ENCODE assay signal across 24 cellular contexts in the genomic region with DNA sequence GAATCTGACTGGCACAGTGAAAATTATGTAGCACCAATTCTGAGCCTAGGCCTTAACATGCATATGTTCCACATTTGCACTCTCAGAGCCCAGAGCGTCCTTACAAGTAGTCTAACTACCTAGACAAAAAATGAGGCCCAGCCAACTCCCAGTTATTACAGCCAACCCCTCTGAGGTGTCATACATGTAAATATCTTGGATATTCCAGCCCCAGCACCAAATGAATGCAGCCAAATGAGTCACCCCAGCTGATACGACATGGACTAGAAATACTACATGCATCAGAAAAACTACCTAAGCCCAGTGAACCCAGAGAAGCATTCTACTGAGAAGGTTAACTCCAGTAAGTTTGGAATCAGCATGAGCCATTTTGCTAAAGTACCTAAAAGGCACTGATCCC.
DNase-seq lines count a peak whose midpoint lies in the region; ATAC-seq, FAIRE-seq and TF ChIP-seq lines count a peak whose summit lies in the region.
"Had no signal": no experiment of that assay in that cellular context is flagged by ENCODE, and none has a peak within 500 bp of the region (broad histone marks: within the 10 kb centered on the region; RNA-seq: fewer than 3 reads in every experiment).

No MANE protein-coding gene starts in this region.

- H3K27me3 ChIP-seq in breast epithelium: no peaks in the 10 kb centered on the region
- no peaks in the 10 kb centered on the region for H3K27me3 ChIP-seq in bronchial epithelial cell (ENCODE audit: control insufficient read depth, insufficient read depth, low read length)
- H3K27me3 ChIP-seq: BLaER1 had no signal

- H3K27me3 Mint-ChIP-seq in MCF 10A (ENCODE audit: insufficient read depth, unreplicated experiment): no peaks in the 10 kb centered on the region
- H3K27me3 Mint-ChIP-seq: B cell; CD4-positive, CD25-positive, alpha-beta regulatory T cell had no signal

- POLR2A ChIA-PET in MCF 10A (lab: Yijun Ruan, JAX): no interaction called here

- ATAC-seq in esophagus mucosa: peak; percentile 79
- ATAC-seq in GM18909 (IDR thresholded peaks at IDR 0.05; ENCODE audit: poor library complexity, unreplicated experiment): no peak
- ATAC-seq in GM19467 (IDR thresholded peaks at IDR 0.05; ENCODE audit: unreplicated experiment): no peak
- ATAC-seq: CD8-positive, alpha-beta T cell had no signal

- H3K4me3 Mint-ChIP-seq in MCF 10A (ENCODE audit: unreplicated experiment): no peak overlapping the region
- H3K4me3 Mint-ChIP-seq: B cell; CD4-positive, CD25-positive, alpha-beta regulatory T cell; CD8-positive, alpha-beta T cell; HFFc6 had no signal

- TF ChIP-seq CTCF in MCF 10A (IDR thresholded peaks at IDR 0.05; ENCODE audit: unreplicated experiment) (no peak), breast epithelium (IDR thresholded peaks at IDR 0.05) (no peak), bronchial epithelial cell (IDR thresholded peaks at IDR 0.05; ENCODE audit: insufficient read depth, low read length, severe bottlenecking) (no peak)

- intact Hi-C loops in MCF 10A (cut with micrococcal nuclease): no loop called here
- intact Hi-C loops in breast epithelium (cut with DNase I; ENCODE audit: low total_unique reads): no loop called here

- H3K27ac Mint-ChIP-seq in MCF 10A (ENCODE audit: low read depth, unreplicated experiment): no peak overlapping the region
- H3K27ac Mint-ChIP-seq: B cell; CD4-positive, CD25-positive, alpha-beta regulatory T cell; CD8-positive, alpha-beta T cell; HFFc6 had no signal

- DNase-seq in MCF 10A (ENCODE audit: unreplicated experiment): peak; percentile 7
- no peak for DNase-seq in breast epithelium (ENCODE audit: low spot score in 2 of 2)
- DNase-seq in bronchial epithelial cell (ENCODE audit: low read depth): peak; percentile 63
- peak; percentile 25 for DNase-seq in kidney tubule cell (ENCODE audit: low spot score)
- DNase-seq in NOMO-1 (lab: John Stamatoyannopoulos, UW; ENCODE audit: unreplicated experiment in 2 of 2): no peak
- DNase-seq: Caco-2; CD4-positive, CD25-positive, alpha-beta regulatory T cell; CD8-positive, alpha-beta T cell; DMS153; DND-41; GOT3; HFFc6 had no signal

- no TSS peak for BruUV-seq in MCF 10A (replicated peaks; lab: Mats Ljungman, UMichigan)

- no peaks in the 10 kb centered on the region for H3K36me3 Mint-ChIP-seq in MCF 10A (ENCODE audit: insufficient read depth, unreplicated experiment)
- H3K36me3 Mint-ChIP-seq: CD4-positive, CD25-positive, alpha-beta regulatory T cell; CD8-positive, alpha-beta T cell had no signal

- FAIRE-seq in bronchial epithelial cell (lab: Jason Lieb, UNC): no peak
- FAIRE-seq: A204.1, G401.6, GM12892, H54 had no signal

- H3K9me3 ChIP-seq in breast epithelium: peaks cover 5 to 6% of the 10 kb centered on the region in 2 donors
- H3K9me3 ChIP-seq: Caco-2 had no signal

- H3K4me3 ChIP-seq in breast epithelium: no peak overlapping the region
- H3K4me3 ChIP-seq in bronchial epithelial cell (ENCODE audit: low read depth, low read length): no peak overlapping the region
- H3K4me3 ChIP-seq: BLaER1, HAP-1 had no signal

- H3K27ac ChIP-seq in breast epithelium: no peak overlapping the region
- H3K27ac ChIP-seq: 22Rv1, BLaER1, C4-2B had no signal

- no peaks in the 10 kb centered on the region for H3K4me1 ChIP-seq in breast epithelium
- H3K4me1 ChIP-seq: BLaER1, Caco-2, HAP-1 had no signal

- CTCF ChIA-PET in MCF 10A (lab: Yijun Ruan, JAX): interaction anchor here (0.6 kb wide), 1 partner anchor 112 kb away, joined by 3 read pairs; no protein-coding TSS in a partner anchor

- peaks cover 4% of the 10 kb centered on the region for H3K4me1 Mint-ChIP-seq in MCF 10A (ENCODE audit: insufficient read depth, unreplicated experiment)
- H3K4me1 Mint-ChIP-seq: B cell; CD4-positive, CD25-positive, alpha-beta regulatory T cell had no signal

- H3K9me3 Mint-ChIP-seq in MCF 10A (ENCODE audit: unreplicated experiment): peaks cover 14% of the 10 kb centered on the region

- H3K36me3 ChIP-seq in breast epithelium (no peaks in the 10 kb centered on the region), bronchial epithelial cell (ENCODE audit: control insufficient read depth, insufficient read depth, low read length) (no peaks in the 10 kb centered on the region)
- H3K36me3 ChIP-seq: BLaER1, HAP-1 had no signal

- no peak for TF ChIP-seq POLR2A in breast epithelium (IDR thresholded peaks at IDR 0.05)

Comparison
In these comparisons a context has a peak if more than half of its experiments do, and no peak if none do; other contexts are left out.
1. DNase-seq: peak in MCF 10A (single experiment), bronchial epithelial cell (single experiment) and kidney tubule cell (single experiment); none in breast epithelium (0 of 2) and NOMO-1 (0 of 2).